Comparison of ENCODE assay signal across 8 cellular contexts in genomic region chr5:57383093-57383861, GRCh38.
A peak's percentile ranks its signal among the peaks of the same experiment; 100 is the strongest.
DNase-seq lines count a peak whose midpoint lies in the region; ATAC-seq and TF ChIP-seq lines count a peak whose summit lies in the region.

No MANE protein-coding gene starts in this region.

- no peak overlapping the region for H3K27ac Mint-ChIP-seq in WTC11

- no peaks in the 10 kb centered on the region; the same call in 1 of the 2 replicates for H3K9me3 Mint-ChIP-seq in WTC11

- H3K9me3 ChIP-seq in heart right ventricle, result peaks cover 0 to 4% (median 0%) of the 10 kb centered on the region in 11 donors

- H3K4me3 ChIP-seq in heart right ventricle, result no peak overlapping the region

- no peaks in the 10 kb centered on the region for H3K27me3 Mint-ChIP-seq in WTC11 (ENCODE audit: low read depth)

- intact Hi-C loops in heart right ventricle (cut with DNase I), result no loop called here

- ATAC-seq in WTC11 (no peak), heart right ventricle (peak in 4 of 8 donors; percentile 42 to 94 (median 49)), HG03342 (IDR thresholded peaks at IDR 0.05; ENCODE audit: unreplicated experiment) (no peak), HG03135 (IDR thresholded peaks at IDR 0.05; ENCODE audit: unreplicated experiment) (no peak)

- TF ChIP-seq CTCF in WTC11 (IDR thresholded peaks at IDR 0.05) (no peak), heart right ventricle (IDR thresholded peaks at IDR 0.05) (peak in 2 of 9 donors; percentile 17 to 38)

- POLR2A ChIA-PET in WTC11 (lab: Charles Lee), result no interaction called here

- CTCF ChIA-PET in WTC11 (lab: Charles Lee), result no interaction called here

- peaks cover 0 to 11% (median 8%) of the 10 kb centered on the region in 9 donors for H3K4me1 ChIP-seq in heart right ventricle

- no peak overlapping the region for H3K27ac ChIP-seq in heart right ventricle

- H3K27me3 ChIP-seq in heart right ventricle, result no peaks in the 10 kb centered on the region

- H3K4me3 Mint-ChIP-seq in WTC11, result no peak overlapping the region

- peak; percentile 72 for DNase-seq in activated CD4-positive, alpha-beta T cell treated with anti-CD3 and anti-CD28 coated beads for 48 hours
- DNase-seq in activated CD4-positive, alpha-beta T cell treated with anti-CD3 and anti-CD28 coated beads for 1 hour, result no peak
- DNase-seq in WTC11 (ENCODE audit: low spot score) (no peak), heart right ventricle (peak; percentile 5 to 14), stromal cell of bone marrow (ENCODE audit: low read depth) (peak; percentile 74), NCI-H2081 treated with DMSO at 0.1 percent for 48 hours (lab: John Stamatoyannopoulos, UW) (no peak)

- WGBS in heart right ventricle, 2 donors, result 29 to 31% methylated on average over 9 of the region's 9 CpGs

- no peaks in the 10 kb centered on the region for H3K36me3 Mint-ChIP-seq in WTC11

- H3K4me1 Mint-ChIP-seq in WTC11, result peaks cover 5% of the 10 kb centered on the region; the same call in 1 of the 2 replicates

- no peaks in the 10 kb centered on the region for H3K36me3 ChIP-seq in heart right ventricle

TF ChIP-seq in WTC11, 78 proteins besides CTCF, POLR2A, EP300 and RAD21:
- no peak for TF ChIP-seq ATF6 (CRISPR knock-in tag; IDR thresholded peaks at IDR 0.05)
- peak; percentile 61; the same call in 1 of the 2 replicates for TF ChIP-seq GABPB1 (CRISPR knock-in tag; IDR thresholded peaks at IDR 0.05)

Comparison
In these comparisons a context has a peak if more than half of its experiments do, and no peak if none do; other contexts are left out.
1. DNase-seq: peak in activated CD4-positive, alpha-beta T cell treated with anti-CD3 and anti-CD28 coated beads for 48 hours (single experiment), heart right ventricle (2 of 2) and stromal cell of bone marrow (single experiment); none in activated CD4-positive, alpha-beta T cell treated with anti-CD3 and anti-CD28 coated beads for 1 hour (single experiment), WTC11 (single experiment) and NCI-H2081 treated with DMSO at 0.1 percent for 48 hours (single experiment).